ENCODE assay signal across 1 cellular context in the genomic region with DNA sequence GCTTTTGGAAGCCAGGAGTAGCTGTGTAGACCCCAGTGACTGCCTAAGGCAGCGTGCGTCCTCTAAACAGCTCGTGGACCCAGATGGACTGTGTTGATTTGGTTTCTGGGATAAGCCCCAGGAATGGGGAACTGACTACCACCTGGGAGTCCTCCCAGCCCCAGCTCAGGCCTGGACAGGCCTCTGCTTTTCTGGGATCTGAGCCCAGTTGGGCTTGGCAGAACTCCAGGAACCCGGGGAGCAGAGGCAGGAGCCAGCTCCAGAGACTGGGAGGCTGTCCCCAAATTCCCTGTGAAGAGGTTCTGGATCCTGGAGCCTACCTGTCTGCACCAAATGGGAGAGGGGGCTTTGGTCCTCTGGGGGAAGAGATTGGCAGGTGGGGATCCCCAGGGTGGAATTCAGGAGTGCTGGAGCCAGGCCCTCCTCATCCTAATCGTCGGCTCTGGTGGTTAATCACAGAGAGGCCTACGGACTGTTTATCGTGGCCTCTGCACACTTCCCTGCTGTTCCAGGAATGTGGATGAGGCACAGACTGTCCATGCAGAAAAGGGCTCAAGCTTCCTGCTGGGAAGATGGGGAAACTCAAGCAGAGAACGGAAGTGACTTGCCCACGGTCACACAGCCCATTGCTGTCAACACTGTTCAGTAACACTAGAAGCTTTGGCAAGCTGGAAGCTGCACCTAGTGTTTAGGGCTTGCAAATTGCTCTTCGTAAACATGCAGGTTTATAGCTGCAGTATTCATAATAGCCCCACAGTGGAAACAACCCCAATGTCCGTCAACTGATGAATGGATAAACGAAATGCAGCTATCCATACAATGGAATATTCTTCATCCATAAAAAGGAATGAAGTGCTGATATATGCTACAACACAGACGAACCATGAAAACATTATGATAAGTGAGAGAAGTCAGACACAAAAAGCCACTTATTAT.
TF ChIP-seq lines count a peak whose summit lies in the region.

No MANE protein-coding gene starts in this region.

TF ChIP-seq in HEK293, 187 proteins besides CTCF, POLR2A, EP300 and RAD21 (continued from another document):
- TF ChIP-seq, protein P1, sequence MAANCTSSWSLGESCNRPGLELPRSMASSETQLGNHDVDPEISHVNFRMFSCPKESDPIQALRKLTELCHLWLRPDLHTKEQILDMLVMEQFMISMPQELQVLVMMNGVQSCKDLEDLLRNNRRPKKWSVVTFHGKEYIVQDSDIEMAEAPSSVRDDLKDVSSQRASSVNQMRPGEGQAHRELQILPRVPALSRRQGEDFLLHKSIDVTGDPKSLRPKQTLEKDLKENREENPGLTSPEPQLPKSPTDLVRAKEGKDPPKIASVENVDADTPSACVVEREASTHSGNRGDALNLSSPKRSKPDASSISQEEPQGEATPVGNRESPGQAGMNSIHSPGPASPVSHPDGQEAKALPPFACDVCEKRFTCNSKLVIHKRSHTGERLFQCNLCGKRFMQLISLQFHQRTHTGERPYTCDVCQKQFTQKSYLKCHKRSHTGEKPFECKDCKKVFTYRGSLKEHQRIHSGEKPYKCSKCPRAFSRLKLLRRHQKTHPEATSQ (tag by site-specific recombination; IDR thresholded peaks at IDR 0.05) = peak; percentile 74; the same call in 1 of the 2 replicates
- TF ChIP-seq FEZF1 (tag by site-specific recombination; IDR thresholded peaks at IDR 0.05) (peak; percentile 69), ZNF629 (tag by site-specific recombination; IDR thresholded peaks at IDR 0.05) (peak; percentile 60; the same call in 1 of the 2 replicates), ZNF404 (tag by site-specific recombination; IDR thresholded peaks at IDR 0.05) (no peak), ZNF302 (tag by site-specific recombination; IDR thresholded peaks at IDR 0.05; ENCODE audit: low read depth) (no peak), PRDM1 (tag by site-specific recombination; IDR thresholded peaks at IDR 0.05) (no peak), ZNF114 (tag by site-specific recombination; IDR thresholded peaks at IDR 0.05) (no peak), ZBTB7A (tag by site-specific recombination; IDR thresholded peaks at IDR 0.05; ENCODE audit: low read depth) (no peak), ZNF138 (tag by site-specific recombination; IDR thresholded peaks at IDR 0.05; ENCODE audit: borderline replicate concordance) (no peak), ZEB2 (tag by site-specific recombination; IDR thresholded peaks at IDR 0.05) (peak; percentile 61; the same call in 1 of the 2 replicates), ZNF473 (tag by site-specific recombination; IDR thresholded peaks at IDR 0.05) (no peak)
- TF ChIP-seq, protein P2, sequence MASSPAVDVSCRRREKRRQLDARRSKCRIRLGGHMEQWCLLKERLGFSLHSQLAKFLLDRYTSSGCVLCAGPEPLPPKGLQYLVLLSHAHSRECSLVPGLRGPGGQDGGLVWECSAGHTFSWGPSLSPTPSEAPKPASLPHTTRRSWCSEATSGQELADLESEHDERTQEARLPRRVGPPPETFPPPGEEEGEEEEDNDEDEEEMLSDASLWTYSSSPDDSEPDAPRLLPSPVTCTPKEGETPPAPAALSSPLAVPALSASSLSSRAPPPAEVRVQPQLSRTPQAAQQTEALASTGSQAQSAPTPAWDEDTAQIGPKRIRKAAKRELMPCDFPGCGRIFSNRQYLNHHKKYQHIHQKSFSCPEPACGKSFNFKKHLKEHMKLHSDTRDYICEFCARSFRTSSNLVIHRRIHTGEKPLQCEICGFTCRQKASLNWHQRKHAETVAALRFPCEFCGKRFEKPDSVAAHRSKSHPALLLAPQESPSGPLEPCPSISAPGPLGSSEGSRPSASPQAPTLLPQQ (tag by site-specific recombination; IDR thresholded peaks at IDR 0.05) = peak; percentile 40; the same call in 1 of the 2 replicates
- TF ChIP-seq, protein P3, sequence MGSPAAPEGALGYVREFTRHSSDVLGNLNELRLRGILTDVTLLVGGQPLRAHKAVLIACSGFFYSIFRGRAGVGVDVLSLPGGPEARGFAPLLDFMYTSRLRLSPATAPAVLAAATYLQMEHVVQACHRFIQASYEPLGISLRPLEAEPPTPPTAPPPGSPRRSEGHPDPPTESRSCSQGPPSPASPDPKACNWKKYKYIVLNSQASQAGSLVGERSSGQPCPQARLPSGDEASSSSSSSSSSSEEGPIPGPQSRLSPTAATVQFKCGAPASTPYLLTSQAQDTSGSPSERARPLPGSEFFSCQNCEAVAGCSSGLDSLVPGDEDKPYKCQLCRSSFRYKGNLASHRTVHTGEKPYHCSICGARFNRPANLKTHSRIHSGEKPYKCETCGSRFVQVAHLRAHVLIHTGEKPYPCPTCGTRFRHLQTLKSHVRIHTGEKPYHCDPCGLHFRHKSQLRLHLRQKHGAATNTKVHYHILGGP (tag by site-specific recombination; IDR thresholded peaks at IDR 0.05) = no peak
